In genomic region chr5:126497506-126497905, GRCh38 we compare ENCODE assay signal across 30 cellular contexts.
DNase-seq lines count a peak whose midpoint lies in the region; ATAC-seq, FAIRE-seq and TF ChIP-seq lines count a peak whose summit lies in the region.
"Had no signal": no experiment of that assay in that cellular context is flagged by ENCODE, and none has a peak within 500 bp of the region (broad histone marks: within the 10 kb centered on the region; RNA-seq: fewer than 3 reads in every experiment).

No MANE protein-coding gene starts in this region.

- no peaks in the 10 kb centered on the region for H3K27me3 ChIP-seq in GM12878 (replicated peaks in 1 of 2; ENCODE audit: control insufficient read depth in 2 of 2, insufficient read depth in 2 of 2, low read length in 1 of 2)
- H3K27me3 ChIP-seq: BLaER1 treated with 17β-estradiol and CSF1 and Interleukin-3, amounts not matched to agents 10 nM and 100 nM; transverse colon had no signal

- H3K4me1 ChIP-seq in GM12878 (ENCODE audit: control insufficient read depth, insufficient read depth, low read length): no peaks in the 10 kb centered on the region
- H3K4me1 ChIP-seq: BLaER1 treated with 17β-estradiol and CSF1 and Interleukin-3, amounts not matched to agents 10 nM and 100 nM had no signal

- POLR2A ChIA-PET in GM12878 (lab: Charles Lee): no interaction called here

- TF ChIP-seq CTCF in GM12865 (IDR thresholded peaks at IDR 0.05; ENCODE audit: insufficient read depth, low read depth, low read length, missing control alignments): no peak
- TF ChIP-seq CTCF in HFFc6 (IDR thresholded peaks at IDR 0.05): no peak
- TF ChIP-seq CTCF in GM12878 (IDR thresholded peaks at IDR 0.05 in 2 of 3, conservative IDR thresholded peaks at IDR 0.05 in 1 of 3; ENCODE audit: control insufficient read depth in 2 of 3, extremely low read depth in 1 of 3, insufficient read depth in 1 of 3, low read depth in 3 of 3, low read length in 3 of 3): no peak
- no peak for TF ChIP-seq CTCF in osteocyte (IDR thresholded peaks at IDR 0.05)
- TF ChIP-seq CTCF in CD14-positive monocyte (IDR thresholded peaks at IDR 0.05): no peak

- peak overlapping the region; percentile 37 for H2AFZ ChIP-seq in GM12878 (ENCODE audit: control insufficient read depth, low read depth, low read length)

- CTCF ChIA-PET in GM12878 (lab: Yijun Ruan, JAX): interaction anchor here (0.8 to 3.7 kb wide), 3 partner anchors 46 to 158 kb away, joined by 3 to 18 read pairs (median 5); no protein-coding TSS in a partner anchor

- peak overlapping the region; percentile 6; the same call in 1 of the 2 replicates for H3K4me3 Mint-ChIP-seq in HFFc6
- no peak overlapping the region for H3K4me3 Mint-ChIP-seq in osteocyte (ENCODE audit: unreplicated experiment)
- no peak overlapping the region for H3K4me3 Mint-ChIP-seq in CD14-positive monocyte
- H3K4me3 Mint-ChIP-seq: brain, T-helper 17 cell had no signal

- H3K4me1 Mint-ChIP-seq in HFFc6 (ENCODE audit: low read depth): peaks cover 26% of the 10 kb centered on the region
- H3K4me1 Mint-ChIP-seq in osteocyte (ENCODE audit: unreplicated experiment): peaks cover 32% of the 10 kb centered on the region
- H3K4me1 Mint-ChIP-seq in CD14-positive monocyte: no peaks in the 10 kb centered on the region
- H3K4me1 Mint-ChIP-seq: brain had no signal

- H3K4me3 ChIP-seq in GM12865 (ENCODE audit: low read depth, low read length) (no peak overlapping the region), GM12878 (no peak overlapping the region)
- H3K4me3 ChIP-seq: BLaER1 treated with 17β-estradiol and CSF1 and Interleukin-3, amounts not matched to agents 10 nM and 100 nM; SK-N-MC; skin epidermis; transverse colon had no signal

- H3K9me3 Mint-ChIP-seq in HFFc6 (no peaks in the 10 kb centered on the region), osteocyte (ENCODE audit: unreplicated experiment) (no peaks in the 10 kb centered on the region), CD14-positive monocyte (peaks cover 0 to 2% (median 0%) of the 10 kb centered on the region in 7 donors)
- H3K9me3 Mint-ChIP-seq: IgD-negative memory B cell had no signal

- no peak for TF ChIP-seq RAD21 in GM12878 (IDR thresholded peaks at IDR 0.05; ENCODE audit: insufficient read depth, low read depth, low read length)

- SMC1A ChIA-PET in GM12878 (lab: Charles Lee; ENCODE audit: uncharacterized antibody, unreplicated experiment): interaction anchor here (0.8 to 3.1 kb wide), 5 partner anchors 23 to 158 kb away, joined by 3 to 9 read pairs (median 4); no protein-coding TSS in a partner anchor

- no peak for TF ChIP-seq EP300 in GM12878 (IDR thresholded peaks at IDR 0.05; ENCODE audit: borderline replicate concordance in 1 of 2, control insufficient read depth in 1 of 2, low read depth in 2 of 2, low read length in 2 of 2)

- FAIRE-seq in GM12878 (lab: Jason Lieb, UNC): no peak
- FAIRE-seq: GM12891 had no signal

- 82% methylated on average over 5 of the region's 5 CpGs for WGBS in GM12878 (ENCODE audit: insufficient coverage, insufficient replicate concordance, low lambda C conversion rate, missing lambda C conversion rate)

- intact Hi-C loops in GM12878 (cut with micrococcal nuclease; ENCODE audit: unreplicated experiment): no loop called here
- intact Hi-C loops in CD14-positive monocyte (cut with micrococcal nuclease): no loop called here

- BruUV-seq in GM12878 (replicated peaks; lab: Mats Ljungman, UMichigan): no TSS peak

- no peak for TF ChIP-seq POLR2A in GM12878 (IDR thresholded peaks at IDR 0.05; ENCODE audit: low read depth, low read length)

- H3K9me3 ChIP-seq in GM12878 (replicated peaks; ENCODE audit: control insufficient read depth, insufficient read depth, low read length): no peaks in the 10 kb centered on the region
- H3K9me3 ChIP-seq: BLaER1 treated with 17β-estradiol and CSF1 and Interleukin-3, amounts not matched to agents 10 nM and 100 nM; transverse colon had no signal

- H3K36me3 Mint-ChIP-seq in HFFc6 (ENCODE audit: low read depth) (peaks cover 40% of the 10 kb centered on the region), osteocyte (ENCODE audit: unreplicated experiment) (peaks cover 49% of the 10 kb centered on the region), CD14-positive monocyte (peaks cover 0 to 4% of the 10 kb centered on the region in 2 donors)
- H3K36me3 Mint-ChIP-seq: brain, IgD-negative memory B cell had no signal

- no peaks in the 10 kb centered on the region for H3K79me2 ChIP-seq in GM12878 (ENCODE audit: control insufficient read depth, insufficient read depth, low read length)

- H3K27me3 Mint-ChIP-seq in HFFc6 (ENCODE audit: insufficient read depth) (peaks cover 2% of the 10 kb centered on the region; the same call in 1 of the 2 replicates), osteocyte (ENCODE audit: unreplicated experiment) (no peaks in the 10 kb centered on the region), CD14-positive monocyte (ENCODE audit: low read depth in 3 of 3) (peaks cover 0 to 2% (median 2%) of the 10 kb centered on the region in 3 donors)
- H3K27me3 Mint-ChIP-seq: IgD-negative memory B cell, T-helper 17 cell had no signal

- no peak overlapping the region for H3K27ac ChIP-seq in GM12878 (ENCODE audit: control insufficient read depth, insufficient read depth)
- H3K27ac ChIP-seq: BLaER1 treated with 17β-estradiol and CSF1 and Interleukin-3, amounts not matched to agents 10 nM and 100 nM; RWPE1; SK-N-MC; skin epidermis; transverse colon; VCaP had no signal

- in situ Hi-C loops in GM12878 (cut with MboI): no loop called here

- no peaks in the 10 kb centered on the region for H4K20me1 ChIP-seq in GM12878 (ENCODE audit: control insufficient read depth, insufficient read depth)
- H4K20me1 ChIP-seq: BLaER1 treated with 17β-estradiol and CSF1 and Interleukin-3, amounts not matched to agents 10 nM and 100 nM had no signal

- no peak overlapping the region for H3K4me2 ChIP-seq in GM12878 (ENCODE audit: control insufficient read depth, insufficient read depth)
- H3K4me2 ChIP-seq: BLaER1 treated with 17β-estradiol and CSF1 and Interleukin-3, amounts not matched to agents 10 nM and 100 nM had no signal

- peak; percentile 38; the same call in 2 of the 3 replicates for ATAC-seq in GM12878
- ATAC-seq: T-helper 17 cell had no signal

- RAD21 ChIA-PET in GM12878 (lab: Charles Lee; ENCODE audit: unreplicated experiment): interaction anchor here (0.8 to 1.2 kb wide), 2 partner anchors 142 to 144 kb away, joined by 3 to 4 read pairs; no protein-coding TSS in a partner anchor

- H3K9ac ChIP-seq in GM12878 (ENCODE audit: control insufficient read depth, insufficient read depth, low read length): no peak overlapping the region
- H3K9ac ChIP-seq: BLaER1 treated with 17β-estradiol and CSF1 and Interleukin-3, amounts not matched to agents 10 nM and 100 nM had no signal

- H3K27ac Mint-ChIP-seq in HFFc6 (no peak overlapping the region), osteocyte (ENCODE audit: unreplicated experiment) (no peak overlapping the region), CD14-positive monocyte (peak overlapping the region in 1 of 7 donors; percentile 14)
- H3K27ac Mint-ChIP-seq: T-helper 17 cell had no signal

- H3K36me3 ChIP-seq in GM12878 (ENCODE audit: control insufficient read depth in 2 of 2, insufficient read depth in 2 of 2, low read length in 1 of 2): peaks cover 0 to 1% of the 10 kb centered on the region in 2 experiments; a peak in 1 of 4 replicates
- H3K36me3 ChIP-seq: BLaER1 treated with 17β-estradiol and CSF1 and Interleukin-3, amounts not matched to agents 10 nM and 100 nM had no signal

- DNase-seq in GM12865 (ENCODE audit: low read depth) (peak; percentile 25), HFFc6 (no peak), GM12878 (ENCODE audit: low read depth, low spot score) (no peak), osteocyte (ENCODE audit: extremely low spot score, unreplicated experiment) (peak; percentile 51), CD14-positive monocyte (ENCODE audit: low spot score) (no peak), CD1c-positive myeloid dendritic cell (ENCODE audit: extremely low spot score) (no peak), SKM-1 treated with dmso at 0.1 percent for 144 hours (lab: John Stamatoyannopoulos, UW; ENCODE audit: unreplicated experiment) (no peak)
- DNase-seq: activated CD4-positive, alpha-beta T cell treated with anti-CD3 and anti-CD28 coated beads for 48 hours; activated gamma-delta T cell; activated T-cell treated with anti-CD3 and anti-CD28 coated beads, Interleukin-2, amount 50 U/mL, for 1 hour; Calu3; effector memory CD4-positive, alpha-beta T cell; erythroblast; glutamatergic neuron; islet precursor cell; NCI-H1105; NCI-H1930; NCI-H526 treated with DMSO at 0.1 percent for 48 hours; occipital lobe; retina; T-helper 17 cell; transverse colon had no signal

TF ChIP-seq in GM12878, 131 proteins besides CTCF, POLR2A, EP300 and RAD21 (continues in another document):
- TF ChIP-seq, protein P1, sequence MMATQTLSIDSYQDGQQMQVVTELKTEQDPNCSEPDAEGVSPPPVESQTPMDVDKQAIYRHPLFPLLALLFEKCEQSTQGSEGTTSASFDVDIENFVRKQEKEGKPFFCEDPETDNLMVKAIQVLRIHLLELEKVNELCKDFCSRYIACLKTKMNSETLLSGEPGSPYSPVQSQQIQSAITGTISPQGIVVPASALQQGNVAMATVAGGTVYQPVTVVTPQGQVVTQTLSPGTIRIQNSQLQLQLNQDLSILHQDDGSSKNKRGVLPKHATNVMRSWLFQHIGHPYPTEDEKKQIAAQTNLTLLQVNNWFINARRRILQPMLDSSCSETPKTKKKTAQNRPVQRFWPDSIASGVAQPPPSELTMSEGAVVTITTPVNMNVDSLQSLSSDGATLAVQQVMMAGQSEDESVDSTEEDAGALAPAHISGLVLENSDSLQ (IDR thresholded peaks at IDR 0.05): no peak
- TF ChIP-seq IRF4 (IDR thresholded peaks at IDR 0.05; ENCODE audit: low read depth, low read length) (no peak), ESRRA (IDR thresholded peaks at IDR 0.05; ENCODE audit: low read length) (no peak), POU2F2 (IDR thresholded peaks at IDR 0.05; ENCODE audit: borderline replicate concordance, low read depth, low read length) (no peak), ZNF384 (IDR thresholded peaks at IDR 0.05; ENCODE audit: borderline replicate concordance, low read depth, low read length) (no peak), CEBPB (IDR thresholded peaks at IDR 0.05; ENCODE audit: borderline replicate concordance in 1 of 2, low read depth in 2 of 2, low read length in 2 of 2) (no peak), USF2 (IDR thresholded peaks at IDR 0.05; ENCODE audit: borderline replicate concordance, low read depth, low read length) (no peak)

Comparison
In these comparisons a context has a peak if more than half of its experiments do, and no peak if none do; other contexts are left out.
1. DNase-seq: peak in GM12865 (single experiment) and osteocyte (single experiment); none in HFFc6 (single experiment), GM12878 (single experiment), CD14-positive monocyte (single experiment), CD1c-positive myeloid dendritic cell (single experiment) and SKM-1 treated with dmso at 0.1 percent for 144 hours (single experiment).